ENCODE assay signal across 23 cellular contexts in genomic region chr16:74888227-74888862, GRCh38.
DNase-seq lines count a peak whose midpoint lies in the region; ATAC-seq, FAIRE-seq and TF ChIP-seq lines count a peak whose summit lies in the region.
"Had no signal": no experiment of that assay in that cellular context is flagged by ENCODE, and none has a peak within 500 bp of the region (broad histone marks: within the 10 kb centered on the region; RNA-seq: fewer than 3 reads in every experiment).

No MANE protein-coding gene starts in this region.

- DNase-seq in activated T-cell treated with anti-CD3 and anti-CD28 coated beads, Interleukin-2, amount 50 U/mL, for 72 hours: no peak
- DNase-seq in activated T-cell treated with anti-CD3 and anti-CD28 coated beads for 4 hours (no peak), T-cell (peak in 1 of 34 experiments; percentile 19), endodermal cell (no peak), prostate gland (ENCODE audit: low spot score) (peak; percentile 32), HepG2 (ENCODE audit: low spot score) (no peak)
- DNase-seq in activated T-helper 2 cell treated with anti-CD3 and anti-CD28 coated beads, Interferon-gamma antibody, Interleukin-2, Interleukin-4, amounts not matched to agents 10 μg/mL and 5 μg/mL and 100 μg/mL, durations not matched to agents 14 hours and 24 hours and 36 hours (ENCODE audit: low spot score): no peak
- DNase-seq: activated CD4-positive, alpha-beta T cell treated with anti-CD3 and anti-CD28 coated beads for 36 hours; activated naive CD4-positive, alpha-beta T cell treated with anti-CD3 and anti-CD28 coated beads, Interleukin-2, amount 50 U/mL, for 16 hours; aorta; HCEC 1CT; head of caudate nucleus; left cardiac atrium; mammary epithelial cell; NCI-H187; NCI-H524 treated with DMSO at 0.1 percent for 48 hours; nucleus accumbens; T-helper 1 cell; upper lobe of left lung had no signal

- H3K79me2 ChIP-seq in HepG2 (ENCODE audit: insufficient read depth, low read length): no peaks in the 10 kb centered on the region

- no peaks in the 10 kb centered on the region for H3K9me3 Mint-ChIP-seq in activated T-cell treated with anti-CD3 and anti-CD28 coated beads, Interleukin-2, amount 50 U/mL, for 72 hours
- no peaks in the 10 kb centered on the region for H3K9me3 Mint-ChIP-seq in T-cell
- H3K9me3 Mint-ChIP-seq in endodermal cell: no peaks in the 10 kb centered on the region
- no peaks in the 10 kb centered on the region for H3K9me3 Mint-ChIP-seq in activated T-helper 2 cell treated with anti-CD3 and anti-CD28 coated beads, Interferon-gamma antibody, Interleukin-2, Interleukin-4, amounts not matched to agents 10 μg/mL and 5 μg/mL and 100 μg/mL, durations not matched to agents 14 hours and 24 hours and 36 hours

- H3K9ac ChIP-seq in endodermal cell (ENCODE audit: extremely low read depth, low read length, poor library complexity, severe bottlenecking) (no peak overlapping the region), HepG2 (ENCODE audit: insufficient read depth, low read depth, low read length) (no peak overlapping the region)

- H3K36me3 Mint-ChIP-seq in activated T-cell treated with anti-CD3 and anti-CD28 coated beads, Interleukin-2, amount 50 U/mL, for 72 hours (ENCODE audit: insufficient read depth in 2 of 2): peaks cover 9 to 26% of the 10 kb centered on the region in 2 donors
- H3K36me3 Mint-ChIP-seq in T-cell (peaks cover 77% of the 10 kb centered on the region), endodermal cell (ENCODE audit: low read depth) (peaks cover 82% of the 10 kb centered on the region)
- peaks cover 65% of the 10 kb centered on the region for H3K36me3 Mint-ChIP-seq in activated T-helper 2 cell treated with anti-CD3 and anti-CD28 coated beads, Interferon-gamma antibody, Interleukin-2, Interleukin-4, amounts not matched to agents 10 μg/mL and 5 μg/mL and 100 μg/mL, durations not matched to agents 14 hours and 24 hours and 36 hours (ENCODE audit: low read depth)

- CTCF ChIA-PET in T-cell (lab: Charles Lee): no interaction called here
- CTCF ChIA-PET in HepG2 (lab: Yijun Ruan, JAX; ENCODE audit: low intra/inter-chr PET ratio, low total read pairs): no interaction called here

- FAIRE-seq in HepG2 (lab: Jason Lieb, UNC): no peak
- FAIRE-seq: D721Med, GM12892, RCC 7860 had no signal

- no peak overlapping the region for H3K4me3 ChIP-seq in endodermal cell (ENCODE audit: low read length)
- H3K4me3 ChIP-seq in prostate gland: no peak overlapping the region
- H3K4me3 ChIP-seq in HepG2 (replicated peaks in 1 of 3; ENCODE audit: insufficient read depth in 1 of 3, low read depth in 2 of 3, low read length in 3 of 3): no peak overlapping the region
- H3K4me3 ChIP-seq: upper lobe of left lung had no signal

- WGBS in endodermal cell (ENCODE audit: insufficient coverage in 1 of 2, insufficient read length in 1 of 2), 2 experiments: 96 to 99% methylated on average over 11 to 13 of the region's 13 CpGs
- WGBS in prostate gland: 56% methylated on average over 13 of the region's 13 CpGs
- WGBS in HepG2 (ENCODE audit: low lambda C conversion rate): 97% methylated on average over 13 of the region's 13 CpGs

- POLR2A ChIA-PET in T-cell (lab: Charles Lee) (no interaction called here), HepG2 (lab: Yijun Ruan, JAX) (no interaction called here)

- TF ChIP-seq POLR2A in prostate gland (IDR thresholded peaks at IDR 0.05) (no peak), HepG2 (IDR thresholded peaks at IDR 0.05; ENCODE audit: insufficient read depth in 1 of 2, low read depth in 2 of 2, low read length in 2 of 2) (no peak)

- H3K4me1 Mint-ChIP-seq in activated T-cell treated with anti-CD3 and anti-CD28 coated beads, Interleukin-2, amount 50 U/mL, for 72 hours (ENCODE audit: low read depth): no peaks in the 10 kb centered on the region
- H3K4me1 Mint-ChIP-seq in T-cell: peaks cover 0 to 30% (median 14%) of the 10 kb centered on the region in 3 donors
- H3K4me1 Mint-ChIP-seq in endodermal cell: no peaks in the 10 kb centered on the region
- H3K4me1 Mint-ChIP-seq in activated T-helper 2 cell treated with anti-CD3 and anti-CD28 coated beads, Interferon-gamma antibody, Interleukin-2, Interleukin-4, amounts not matched to agents 10 μg/mL and 5 μg/mL and 100 μg/mL, durations not matched to agents 14 hours and 24 hours and 36 hours (ENCODE audit: low read depth): peaks cover 1% of the 10 kb centered on the region

- H3K27me3 Mint-ChIP-seq in activated T-cell treated with anti-CD3 and anti-CD28 coated beads, Interleukin-2, amount 50 U/mL, for 72 hours (ENCODE audit: low read depth): no peaks in the 10 kb centered on the region
- H3K27me3 Mint-ChIP-seq in T-cell (no peaks in the 10 kb centered on the region), endodermal cell (ENCODE audit: insufficient read depth) (no peaks in the 10 kb centered on the region)
- no peaks in the 10 kb centered on the region for H3K27me3 Mint-ChIP-seq in activated T-helper 2 cell treated with anti-CD3 and anti-CD28 coated beads, Interferon-gamma antibody, Interleukin-2, Interleukin-4, amounts not matched to agents 10 μg/mL and 5 μg/mL and 100 μg/mL, durations not matched to agents 14 hours and 24 hours and 36 hours (ENCODE audit: low read depth)
- H3K27me3 Mint-ChIP-seq: activated CD4-positive, alpha-beta T cell treated with anti-CD3 and anti-CD28 coated beads for 36 hours had no signal

- no peak overlapping the region for H3K4me2 ChIP-seq in HepG2 (ENCODE audit: low read depth, low read length)

- H3K36me3 ChIP-seq in endodermal cell (ENCODE audit: control insufficient read depth, insufficient read depth, low read length): peaks cover 82% of the 10 kb centered on the region
- H3K36me3 ChIP-seq in prostate gland: no peaks in the 10 kb centered on the region
- peaks cover 37 to 95% of the 10 kb centered on the region in 2 experiments for H3K36me3 ChIP-seq in HepG2 (replicated peaks in 1 of 2; ENCODE audit: control insufficient read depth in 1 of 2, insufficient read depth in 2 of 2, low read length in 2 of 2)

- intact Hi-C loops in prostate gland (cut with DNase I) (no loop called here), HepG2 (cut with micrococcal nuclease; ENCODE audit: unreplicated experiment) (no loop called here)
- intact Hi-C loops in activated T-helper 2 cell treated with anti-CD3 and anti-CD28 coated beads, Interferon-gamma antibody, Interleukin-2, Interleukin-4, amounts not matched to agents 10 μg/mL and 5 μg/mL and 100 μg/mL, durations not matched to agents 14 hours and 24 hours and 36 hours (cut with micrococcal nuclease): no loop called here

- TF ChIP-seq CTCF in endodermal cell (conservative IDR thresholded peaks at IDR 0.05): no peak
- no peak for TF ChIP-seq CTCF in prostate gland (IDR thresholded peaks at IDR 0.05)
- no peak for TF ChIP-seq CTCF in HepG2 (CRISPR knock-in tag; IDR thresholded peaks at IDR 0.05)

- in situ Hi-C loops in HepG2 (cut with HindIII; ENCODE audit: extremely low pct_ligation_motif_present, low pct_unique_long_range_greater_than_20kb): no loop called here

- H3K4me1 ChIP-seq in endodermal cell (ENCODE audit: control insufficient read depth, insufficient read depth, low read length) (no peaks in the 10 kb centered on the region), prostate gland (replicated peaks) (no peaks in the 10 kb centered on the region), HepG2 (ENCODE audit: insufficient read depth, low read length) (no peaks in the 10 kb centered on the region)
- H3K4me1 ChIP-seq: upper lobe of left lung had no signal

- no peak overlapping the region for H3K27ac ChIP-seq in endodermal cell (ENCODE audit: low read depth, low read length)
- no peak overlapping the region for H3K27ac ChIP-seq in prostate gland
- H3K27ac ChIP-seq in HepG2 (ENCODE audit: extremely low read length, insufficient read depth, low read length): no peak overlapping the region
- H3K27ac ChIP-seq: upper lobe of left lung had no signal

- no peak for ATAC-seq in activated T-cell treated with anti-CD3 and anti-CD28 coated beads, Interleukin-2, amount 50 U/mL, for 72 hours (replicated peaks in 1 of 2)
- ATAC-seq in T-cell (replicated peaks in 1 of 4) (peak in 2 of 4 experiments; percentile 50 to 68), HepG2 (no peak), GM19023 (IDR thresholded peaks at IDR 0.05; ENCODE audit: unreplicated experiment) (no peak)
- ATAC-seq: activated CD4-positive, alpha-beta T cell treated with anti-CD3 and anti-CD28 coated beads for 36 hours; left cardiac atrium had no signal

- H3K27me3 ChIP-seq in endodermal cell (ENCODE audit: control insufficient read depth, insufficient read depth, low read length, poor library complexity, severe bottlenecking) (no peaks in the 10 kb centered on the region), prostate gland (replicated peaks; ENCODE audit: insufficient read depth) (no peaks in the 10 kb centered on the region), HepG2 (ENCODE audit: control insufficient read depth in 1 of 2, insufficient read depth in 2 of 2, low read length in 2 of 2) (no peaks in the 10 kb centered on the region)
- H3K27me3 ChIP-seq: upper lobe of left lung had no signal

- H4K20me1 ChIP-seq in HepG2 (ENCODE audit: insufficient read depth, low read length): no peaks in the 10 kb centered on the region

- TF ChIP-seq EP300 in HepG2 (IDR thresholded peaks at IDR 0.05; ENCODE audit: low read depth in 2 of 2, low read length in 2 of 2) (no peak), HepG2 (CRISPR knock-in tag; IDR thresholded peaks at IDR 0.05; ENCODE audit: borderline replicate concordance) (no peak)

- H3K4me3 Mint-ChIP-seq in activated T-cell treated with anti-CD3 and anti-CD28 coated beads, Interleukin-2, amount 50 U/mL, for 72 hours: no peak overlapping the region
- H3K4me3 Mint-ChIP-seq in T-cell: peak overlapping the region in 1 of 3 donors; percentile 17
- H3K4me3 Mint-ChIP-seq in endodermal cell: no peak overlapping the region
- no peak overlapping the region for H3K4me3 Mint-ChIP-seq in activated T-helper 2 cell treated with anti-CD3 and anti-CD28 coated beads, Interferon-gamma antibody, Interleukin-2, Interleukin-4, amounts not matched to agents 10 μg/mL and 5 μg/mL and 100 μg/mL, durations not matched to agents 14 hours and 24 hours and 36 hours (ENCODE audit: low read depth)
- H3K4me3 Mint-ChIP-seq: activated CD4-positive, alpha-beta T cell treated with anti-CD3 and anti-CD28 coated beads for 36 hours had no signal

- no peak overlapping the region for H2AFZ ChIP-seq in HepG2 (ENCODE audit: low read length)

- no TSS peak for BruUV-seq in HepG2 (replicated peaks; lab: Mats Ljungman, UMichigan)

- no peak for TF ChIP-seq RAD21 in HepG2 (CRISPR knock-in tag; IDR thresholded peaks at IDR 0.05)

- H3K9me3 ChIP-seq in endodermal cell (ENCODE audit: control insufficient read depth, low read length) (no peaks in the 10 kb centered on the region), prostate gland (no peaks in the 10 kb centered on the region), HepG2 (ENCODE audit: low read length) (no peaks in the 10 kb centered on the region)
- H3K9me3 ChIP-seq: upper lobe of left lung had no signal

- peak overlapping the region; percentile 78 for H3K27ac Mint-ChIP-seq in activated T-cell treated with anti-CD3 and anti-CD28 coated beads, Interleukin-2, amount 50 U/mL, for 72 hours
- H3K27ac Mint-ChIP-seq in T-cell (peak overlapping the region; percentile 46 to 92), endodermal cell (peak overlapping the region; percentile 54)
- no peak overlapping the region for H3K27ac Mint-ChIP-seq in activated T-helper 2 cell treated with anti-CD3 and anti-CD28 coated beads, Interferon-gamma antibody, Interleukin-2, Interleukin-4, amounts not matched to agents 10 μg/mL and 5 μg/mL and 100 μg/mL, durations not matched to agents 14 hours and 24 hours and 36 hours
